Comparison of ENCODE assay signal across 10 cellular contexts in genomic region chr2:23487735-23488492, GRCh38.
DNase-seq lines count a peak whose midpoint lies in the region; ATAC-seq, FAIRE-seq and TF ChIP-seq lines count a peak whose summit lies in the region.
"Had no signal": no experiment of that assay in that cellular context is flagged by ENCODE, and none has a peak within 500 bp of the region (broad histone marks: within the 10 kb centered on the region; RNA-seq: fewer than 3 reads in every experiment).

No MANE protein-coding gene starts in this region.

- peaks cover 23% of the 10 kb centered on the region for H3K4me1 ChIP-seq in KMS-11 (ENCODE audit: low read depth, poor library complexity, severe bottlenecking)
- H3K4me1 ChIP-seq in small intestine (ENCODE audit: control insufficient read depth in 2 of 2, insufficient read depth in 1 of 2, low read depth in 1 of 2, low read length in 1 of 2), result no peaks in the 10 kb centered on the region

- no peak for FAIRE-seq in small intestine (lab: Jason Lieb, UNC)

- DNase-seq in activated T-cell treated with anti-CD3 and anti-CD28 coated beads for 48 hours (ENCODE audit: low read depth), result peak; percentile 37
- DNase-seq in activated T-cell treated with anti-CD3 and anti-CD28 coated beads, Interleukin-2, amount 50 U/mL, for 4 hours, result no peak
- DNase-seq in astrocyte of the hippocampus (ENCODE audit: low read depth, low spot score), result peak; percentile 68
- DNase-seq in stromal cell of bone marrow (ENCODE audit: low read depth), result peak; percentile 21
- no peak for DNase-seq in NK-92 treated with Interleukin-12 subunit alpha and Interleukin-12 subunit beta, amount 100 ng/mL, for 24 hours (lab: John Stamatoyannopoulos, UW)
- no peak for DNase-seq in small intestine

- H3K4me3 ChIP-seq in KMS-11 (IDR thresholded peaks at IDR 0.05; ENCODE audit: insufficient read depth, low read depth, low read length) (no peak overlapping the region), small intestine (ENCODE audit: low read depth in 1 of 2, low read length in 2 of 2) (no peak overlapping the region)
- H3K4me3 ChIP-seq: BLaER1, skin epidermis had no signal

- no peaks in the 10 kb centered on the region for H3K79me2 ChIP-seq in KMS-11 (ENCODE audit: insufficient read depth, low read depth)

- no peak overlapping the region for H3K27ac ChIP-seq in KMS-11
- no peak overlapping the region for H3K27ac ChIP-seq in small intestine (ENCODE audit: low read depth in 1 of 2, low read length in 1 of 2)
- H3K27ac ChIP-seq: BLaER1, skin epidermis had no signal

- no peaks in the 10 kb centered on the region for H3K36me3 Mint-ChIP-seq in activated T-cell treated with anti-CD3 and anti-CD28 coated beads, Interleukin-2, amount 50 U/mL, for 4 hours (ENCODE audit: insufficient read depth)

- no peaks in the 10 kb centered on the region for H4K20me1 ChIP-seq in KMS-11 (ENCODE audit: insufficient read depth)
- H4K20me1 ChIP-seq: BLaER1 had no signal

- H3K27me3 ChIP-seq in KMS-11 (ENCODE audit: insufficient read depth, low read depth) (no peaks in the 10 kb centered on the region; the same call in 1 of the 2 replicates), small intestine (ENCODE audit: control insufficient read depth in 2 of 2, insufficient read depth in 2 of 2, low read length in 2 of 2) (no peaks in the 10 kb centered on the region)
- H3K27me3 ChIP-seq: BLaER1 had no signal

- no peaks in the 10 kb centered on the region for H3K9me3 ChIP-seq in small intestine (ENCODE audit: control insufficient read depth, low read depth)
- H3K9me3 ChIP-seq: BLaER1 had no signal

- H2AFZ ChIP-seq in KMS-11 (ENCODE audit: low read depth), result no peak overlapping the region

- no peak for TF ChIP-seq CTCF in KMS-11 (conservative IDR thresholded peaks at IDR 0.05; ENCODE audit: low read depth, low read length)

- peaks cover 19% of the 10 kb centered on the region for H3K27me3 Mint-ChIP-seq in activated T-cell treated with anti-CD3 and anti-CD28 coated beads, Interleukin-2, amount 50 U/mL, for 4 hours (ENCODE audit: low read depth)

- peaks cover 17% of the 10 kb centered on the region for H3K4me1 Mint-ChIP-seq in activated T-cell treated with anti-CD3 and anti-CD28 coated beads, Interleukin-2, amount 50 U/mL, for 4 hours (ENCODE audit: low read depth)

- peak overlapping the region; percentile 41; the same call in 1 of the 2 replicates for H3K4me2 ChIP-seq in KMS-11
- H3K4me2 ChIP-seq: BLaER1 had no signal

- H3K4me3 Mint-ChIP-seq in activated T-cell treated with anti-CD3 and anti-CD28 coated beads, Interleukin-2, amount 50 U/mL, for 4 hours, result no peak overlapping the region

- no peak for ATAC-seq in activated T-cell treated with anti-CD3 and anti-CD28 coated beads, Interleukin-2, amount 50 U/mL, for 4 hours
- ATAC-seq in GM21619 (IDR thresholded peaks at IDR 0.05; ENCODE audit: unreplicated experiment), result no peak

- H3K9ac ChIP-seq in KMS-11, result no peak overlapping the region
- H3K9ac ChIP-seq: BLaER1 had no signal

- no peaks in the 10 kb centered on the region for H3K36me3 ChIP-seq in KMS-11 (ENCODE audit: insufficient read depth)
- H3K36me3 ChIP-seq in small intestine (ENCODE audit: control insufficient read depth in 2 of 2, insufficient read depth in 2 of 2, low read length in 2 of 2), result no peaks in the 10 kb centered on the region
- H3K36me3 ChIP-seq: BLaER1 had no signal

- no peaks in the 10 kb centered on the region for H3K9me3 Mint-ChIP-seq in activated T-cell treated with anti-CD3 and anti-CD28 coated beads, Interleukin-2, amount 50 U/mL, for 4 hours

- 76 to 89% (median 80%) methylated on average over 14 of the region's 14 CpGs for WGBS in small intestine, 3 donors

Comparison
In these comparisons a context has a peak if more than half of its experiments do, and no peak if none do; other contexts are left out.
1. DNase-seq: peak in activated T-cell treated with anti-CD3 and anti-CD28 coated beads for 48 hours (single experiment), astrocyte of the hippocampus (single experiment) and stromal cell of bone marrow (single experiment); none in activated T-cell treated with anti-CD3 and anti-CD28 coated beads, Interleukin-2, amount 50 U/mL, for 4 hours (single experiment), NK-92 treated with Interleukin-12 subunit alpha and Interleukin-12 subunit beta, amount 100 ng/mL, for 24 hours (single experiment) and small intestine (single experiment).